ENCODE assay signal across 1 cellular context in the genomic region with DNA sequence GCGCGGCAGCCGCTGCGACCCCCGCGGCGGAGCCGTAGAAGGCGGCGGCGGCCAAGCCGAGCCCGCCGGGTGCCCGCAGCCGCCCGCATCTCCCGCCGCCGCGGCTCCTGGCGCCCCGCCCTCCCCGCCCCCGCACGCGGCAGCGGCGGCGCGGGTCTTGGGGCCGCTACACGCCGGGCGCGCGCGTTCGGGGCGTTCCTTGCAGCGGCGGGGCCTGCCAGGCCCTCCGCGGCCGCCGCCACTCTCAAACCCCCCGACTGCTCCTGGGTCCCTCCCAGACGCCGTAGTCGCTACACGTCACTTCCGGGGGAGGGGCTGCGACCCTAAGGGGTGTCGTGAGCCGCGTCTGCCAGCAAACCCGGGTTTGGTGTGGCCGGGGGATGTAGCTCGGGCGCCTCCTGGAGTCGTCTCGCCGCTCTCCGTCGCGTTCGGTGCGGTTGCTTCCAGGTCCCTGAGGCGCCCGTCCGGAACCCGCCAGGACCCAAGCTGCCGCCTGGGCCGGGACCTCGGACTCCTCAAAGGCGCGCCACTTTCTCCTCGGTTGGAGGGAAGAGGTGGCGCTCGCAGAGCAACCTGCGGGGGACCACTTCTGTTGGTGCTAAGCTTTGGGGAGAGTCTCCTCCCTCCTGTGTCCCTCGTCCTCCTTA.
TF ChIP-seq lines count a peak whose summit lies in the region.

A gene with protein sequence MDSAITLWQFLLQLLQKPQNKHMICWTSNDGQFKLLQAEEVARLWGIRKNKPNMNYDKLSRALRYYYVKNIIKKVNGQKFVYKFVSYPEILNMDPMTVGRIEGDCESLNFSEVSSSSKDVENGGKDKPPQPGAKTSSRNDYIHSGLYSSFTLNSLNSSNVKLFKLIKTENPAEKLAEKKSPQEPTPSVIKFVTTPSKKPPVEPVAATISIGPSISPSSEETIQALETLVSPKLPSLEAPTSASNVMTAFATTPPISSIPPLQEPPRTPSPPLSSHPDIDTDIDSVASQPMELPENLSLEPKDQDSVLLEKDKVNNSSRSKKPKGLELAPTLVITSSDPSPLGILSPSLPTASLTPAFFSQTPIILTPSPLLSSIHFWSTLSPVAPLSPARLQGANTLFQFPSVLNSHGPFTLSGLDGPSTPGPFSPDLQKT (minus strand): TSS at position 285 of the 647 bp plus-strand sequence. CDS start 8,129 bp downstream, outside the sequence.

TF ChIP-seq in WTC11, 78 proteins besides CTCF, POLR2A, EP300 and RAD21 (continued from another document and continues in another):
- TF ChIP-seq, protein P1, sequence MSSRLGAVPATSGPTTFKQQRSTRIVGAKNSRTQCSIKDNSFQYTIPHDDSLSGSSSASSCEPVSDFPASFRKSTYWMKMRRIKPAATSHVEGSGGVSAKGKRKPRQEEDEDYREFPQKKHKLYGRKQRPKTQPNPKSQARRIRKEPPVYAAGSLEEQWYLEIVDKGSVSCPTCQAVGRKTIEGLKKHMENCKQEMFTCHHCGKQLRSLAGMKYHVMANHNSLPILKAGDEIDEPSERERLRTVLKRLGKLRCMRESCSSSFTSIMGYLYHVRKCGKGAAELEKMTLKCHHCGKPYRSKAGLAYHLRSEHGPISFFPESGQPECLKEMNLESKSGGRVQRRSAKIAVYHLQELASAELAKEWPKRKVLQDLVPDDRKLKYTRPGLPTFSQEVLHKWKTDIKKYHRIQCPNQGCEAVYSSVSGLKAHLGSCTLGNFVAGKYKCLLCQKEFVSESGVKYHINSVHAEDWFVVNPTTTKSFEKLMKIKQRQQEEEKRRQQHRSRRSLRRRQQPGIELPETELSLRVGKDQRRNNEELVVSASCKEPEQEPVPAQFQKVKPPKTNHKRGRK (CRISPR knock-in tag; IDR thresholded peaks at IDR 0.05; ENCODE audit: borderline replicate concordance) = no peak
- TF ChIP-seq TEAD4 (CRISPR knock-in tag; IDR thresholded peaks at IDR 0.05) = no peak
- TF ChIP-seq, protein P2, sequence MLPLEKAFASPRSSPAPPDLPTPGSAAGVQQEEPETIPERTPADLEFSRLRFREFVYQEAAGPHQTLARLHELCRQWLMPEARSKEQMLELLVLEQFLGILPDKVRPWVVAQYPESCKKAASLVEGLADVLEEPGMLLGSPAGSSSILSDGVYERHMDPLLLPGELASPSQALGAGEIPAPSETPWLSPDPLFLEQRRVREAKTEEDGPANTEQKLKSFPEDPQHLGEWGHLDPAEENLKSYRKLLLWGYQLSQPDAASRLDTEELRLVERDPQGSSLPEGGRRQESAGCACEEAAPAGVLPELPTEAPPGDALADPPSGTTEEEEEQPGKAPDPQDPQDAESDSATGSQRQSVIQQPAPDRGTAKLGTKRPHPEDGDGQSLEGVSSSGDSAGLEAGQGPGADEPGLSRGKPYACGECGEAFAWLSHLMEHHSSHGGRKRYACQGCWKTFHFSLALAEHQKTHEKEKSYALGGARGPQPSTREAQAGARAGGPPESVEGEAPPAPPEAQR (CRISPR knock-in tag; IDR thresholded peaks at IDR 0.05) = no peak
- peak; percentile 92 for TF ChIP-seq GABPB1 (CRISPR knock-in tag; IDR thresholded peaks at IDR 0.05)
- TF ChIP-seq, protein P3, sequence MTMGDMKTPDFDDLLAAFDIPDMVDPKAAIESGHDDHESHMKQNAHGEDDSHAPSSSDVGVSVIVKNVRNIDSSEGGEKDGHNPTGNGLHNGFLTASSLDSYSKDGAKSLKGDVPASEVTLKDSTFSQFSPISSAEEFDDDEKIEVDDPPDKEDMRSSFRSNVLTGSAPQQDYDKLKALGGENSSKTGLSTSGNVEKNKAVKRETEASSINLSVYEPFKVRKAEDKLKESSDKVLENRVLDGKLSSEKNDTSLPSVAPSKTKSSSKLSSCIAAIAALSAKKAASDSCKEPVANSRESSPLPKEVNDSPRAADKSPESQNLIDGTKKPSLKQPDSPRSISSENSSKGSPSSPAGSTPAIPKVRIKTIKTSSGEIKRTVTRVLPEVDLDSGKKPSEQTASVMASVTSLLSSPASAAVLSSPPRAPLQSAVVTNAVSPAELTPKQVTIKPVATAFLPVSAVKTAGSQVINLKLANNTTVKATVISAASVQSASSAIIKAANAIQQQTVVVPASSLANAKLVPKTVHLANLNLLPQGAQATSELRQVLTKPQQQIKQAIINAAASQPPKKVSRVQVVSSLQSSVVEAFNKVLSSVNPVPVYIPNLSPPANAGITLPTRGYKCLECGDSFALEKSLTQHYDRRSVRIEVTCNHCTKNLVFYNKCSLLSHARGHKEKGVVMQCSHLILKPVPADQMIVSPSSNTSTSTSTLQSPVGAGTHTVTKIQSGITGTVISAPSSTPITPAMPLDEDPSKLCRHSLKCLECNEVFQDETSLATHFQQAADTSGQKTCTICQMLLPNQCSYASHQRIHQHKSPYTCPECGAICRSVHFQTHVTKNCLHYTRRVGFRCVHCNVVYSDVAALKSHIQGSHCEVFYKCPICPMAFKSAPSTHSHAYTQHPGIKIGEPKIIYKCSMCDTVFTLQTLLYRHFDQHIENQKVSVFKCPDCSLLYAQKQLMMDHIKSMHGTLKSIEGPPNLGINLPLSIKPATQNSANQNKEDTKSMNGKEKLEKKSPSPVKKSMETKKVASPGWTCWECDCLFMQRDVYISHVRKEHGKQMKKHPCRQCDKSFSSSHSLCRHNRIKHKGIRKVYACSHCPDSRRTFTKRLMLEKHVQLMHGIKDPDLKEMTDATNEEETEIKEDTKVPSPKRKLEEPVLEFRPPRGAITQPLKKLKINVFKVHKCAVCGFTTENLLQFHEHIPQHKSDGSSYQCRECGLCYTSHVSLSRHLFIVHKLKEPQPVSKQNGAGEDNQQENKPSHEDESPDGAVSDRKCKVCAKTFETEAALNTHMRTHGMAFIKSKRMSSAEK (CRISPR knock-in tag; IDR thresholded peaks at IDR 0.05; ENCODE audit: borderline replicate concordance) = no peak
- no peak for TF ChIP-seq FOXJ3 (CRISPR knock-in tag; IDR thresholded peaks at IDR 0.05; ENCODE audit: borderline replicate concordance)
- TF ChIP-seq RELA (CRISPR knock-in tag; IDR thresholded peaks at IDR 0.05; ENCODE audit: borderline replicate concordance) = no peak
- TF ChIP-seq, protein P4, sequence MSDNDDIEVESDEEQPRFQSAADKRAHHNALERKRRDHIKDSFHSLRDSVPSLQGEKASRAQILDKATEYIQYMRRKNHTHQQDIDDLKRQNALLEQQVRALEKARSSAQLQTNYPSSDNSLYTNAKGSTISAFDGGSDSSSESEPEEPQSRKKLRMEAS (CRISPR knock-in tag; IDR thresholded peaks at IDR 0.05) = peak; percentile 64; the same call in 1 of the 2 replicates
- TF ChIP-seq, protein P5, sequence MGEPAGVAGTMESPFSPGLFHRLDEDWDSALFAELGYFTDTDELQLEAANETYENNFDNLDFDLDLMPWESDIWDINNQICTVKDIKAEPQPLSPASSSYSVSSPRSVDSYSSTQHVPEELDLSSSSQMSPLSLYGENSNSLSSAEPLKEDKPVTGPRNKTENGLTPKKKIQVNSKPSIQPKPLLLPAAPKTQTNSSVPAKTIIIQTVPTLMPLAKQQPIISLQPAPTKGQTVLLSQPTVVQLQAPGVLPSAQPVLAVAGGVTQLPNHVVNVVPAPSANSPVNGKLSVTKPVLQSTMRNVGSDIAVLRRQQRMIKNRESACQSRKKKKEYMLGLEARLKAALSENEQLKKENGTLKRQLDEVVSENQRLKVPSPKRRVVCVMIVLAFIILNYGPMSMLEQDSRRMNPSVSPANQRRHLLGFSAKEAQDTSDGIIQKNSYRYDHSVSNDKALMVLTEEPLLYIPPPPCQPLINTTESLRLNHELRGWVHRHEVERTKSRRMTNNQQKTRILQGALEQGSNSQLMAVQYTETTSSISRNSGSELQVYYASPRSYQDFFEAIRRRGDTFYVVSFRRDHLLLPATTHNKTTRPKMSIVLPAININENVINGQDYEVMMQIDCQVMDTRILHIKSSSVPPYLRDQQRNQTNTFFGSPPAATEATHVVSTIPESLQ (CRISPR knock-in tag; IDR thresholded peaks at IDR 0.05) = no peak
- TF ChIP-seq, protein P6, sequence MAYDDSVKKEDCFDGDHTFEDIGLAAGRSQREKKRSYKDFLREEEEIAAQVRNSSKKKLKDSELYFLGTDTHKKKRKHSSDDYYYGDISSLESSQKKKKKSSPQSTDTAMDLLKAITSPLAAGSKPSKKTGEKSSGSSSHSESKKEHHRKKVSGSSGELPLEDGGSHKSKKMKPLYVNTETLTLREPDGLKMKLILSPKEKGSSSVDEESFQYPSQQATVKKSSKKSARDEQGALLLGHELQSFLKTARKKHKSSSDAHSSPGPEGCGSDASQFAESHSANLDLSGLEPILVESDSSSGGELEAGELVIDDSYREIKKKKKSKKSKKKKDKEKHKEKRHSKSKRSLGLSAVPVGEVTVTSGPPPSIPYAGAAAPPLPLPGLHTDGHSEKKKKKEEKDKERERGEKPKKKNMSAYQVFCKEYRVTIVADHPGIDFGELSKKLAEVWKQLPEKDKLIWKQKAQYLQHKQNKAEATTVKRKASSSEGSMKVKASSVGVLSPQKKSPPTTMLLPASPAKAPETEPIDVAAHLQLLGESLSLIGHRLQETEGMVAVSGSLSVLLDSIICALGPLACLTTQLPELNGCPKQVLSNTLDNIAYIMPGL (CRISPR knock-in tag; IDR thresholded peaks at IDR 0.05) = peak; percentile 77; the same call in 1 of the 2 replicates
- TF ChIP-seq, protein P7, sequence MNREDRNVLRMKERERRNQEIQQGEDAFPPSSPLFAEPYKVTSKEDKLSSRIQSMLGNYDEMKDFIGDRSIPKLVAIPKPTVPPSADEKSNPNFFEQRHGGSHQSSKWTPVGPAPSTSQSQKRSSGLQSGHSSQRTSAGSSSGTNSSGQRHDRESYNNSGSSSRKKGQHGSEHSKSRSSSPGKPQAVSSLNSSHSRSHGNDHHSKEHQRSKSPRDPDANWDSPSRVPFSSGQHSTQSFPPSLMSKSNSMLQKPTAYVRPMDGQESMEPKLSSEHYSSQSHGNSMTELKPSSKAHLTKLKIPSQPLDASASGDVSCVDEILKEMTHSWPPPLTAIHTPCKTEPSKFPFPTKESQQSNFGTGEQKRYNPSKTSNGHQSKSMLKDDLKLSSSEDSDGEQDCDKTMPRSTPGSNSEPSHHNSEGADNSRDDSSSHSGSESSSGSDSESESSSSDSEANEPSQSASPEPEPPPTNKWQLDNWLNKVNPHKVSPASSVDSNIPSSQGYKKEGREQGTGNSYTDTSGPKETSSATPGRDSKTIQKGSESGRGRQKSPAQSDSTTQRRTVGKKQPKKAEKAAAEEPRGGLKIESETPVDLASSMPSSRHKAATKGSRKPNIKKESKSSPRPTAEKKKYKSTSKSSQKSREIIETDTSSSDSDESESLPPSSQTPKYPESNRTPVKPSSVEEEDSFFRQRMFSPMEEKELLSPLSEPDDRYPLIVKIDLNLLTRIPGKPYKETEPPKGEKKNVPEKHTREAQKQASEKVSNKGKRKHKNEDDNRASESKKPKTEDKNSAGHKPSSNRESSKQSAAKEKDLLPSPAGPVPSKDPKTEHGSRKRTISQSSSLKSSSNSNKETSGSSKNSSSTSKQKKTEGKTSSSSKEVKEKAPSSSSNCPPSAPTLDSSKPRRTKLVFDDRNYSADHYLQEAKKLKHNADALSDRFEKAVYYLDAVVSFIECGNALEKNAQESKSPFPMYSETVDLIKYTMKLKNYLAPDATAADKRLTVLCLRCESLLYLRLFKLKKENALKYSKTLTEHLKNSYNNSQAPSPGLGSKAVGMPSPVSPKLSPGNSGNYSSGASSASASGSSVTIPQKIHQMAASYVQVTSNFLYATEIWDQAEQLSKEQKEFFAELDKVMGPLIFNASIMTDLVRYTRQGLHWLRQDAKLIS (CRISPR knock-in tag; IDR thresholded peaks at IDR 0.05; ENCODE audit: borderline replicate concordance) = 0 out of 2 replicates have a peak, but pooled peaks have one; percentile 27
- no peak for TF ChIP-seq GRHL2 (CRISPR knock-in tag; IDR thresholded peaks at IDR 0.05; ENCODE audit: insufficient replicate concordance, severe bottlenecking)
- TF ChIP-seq, protein P8, sequence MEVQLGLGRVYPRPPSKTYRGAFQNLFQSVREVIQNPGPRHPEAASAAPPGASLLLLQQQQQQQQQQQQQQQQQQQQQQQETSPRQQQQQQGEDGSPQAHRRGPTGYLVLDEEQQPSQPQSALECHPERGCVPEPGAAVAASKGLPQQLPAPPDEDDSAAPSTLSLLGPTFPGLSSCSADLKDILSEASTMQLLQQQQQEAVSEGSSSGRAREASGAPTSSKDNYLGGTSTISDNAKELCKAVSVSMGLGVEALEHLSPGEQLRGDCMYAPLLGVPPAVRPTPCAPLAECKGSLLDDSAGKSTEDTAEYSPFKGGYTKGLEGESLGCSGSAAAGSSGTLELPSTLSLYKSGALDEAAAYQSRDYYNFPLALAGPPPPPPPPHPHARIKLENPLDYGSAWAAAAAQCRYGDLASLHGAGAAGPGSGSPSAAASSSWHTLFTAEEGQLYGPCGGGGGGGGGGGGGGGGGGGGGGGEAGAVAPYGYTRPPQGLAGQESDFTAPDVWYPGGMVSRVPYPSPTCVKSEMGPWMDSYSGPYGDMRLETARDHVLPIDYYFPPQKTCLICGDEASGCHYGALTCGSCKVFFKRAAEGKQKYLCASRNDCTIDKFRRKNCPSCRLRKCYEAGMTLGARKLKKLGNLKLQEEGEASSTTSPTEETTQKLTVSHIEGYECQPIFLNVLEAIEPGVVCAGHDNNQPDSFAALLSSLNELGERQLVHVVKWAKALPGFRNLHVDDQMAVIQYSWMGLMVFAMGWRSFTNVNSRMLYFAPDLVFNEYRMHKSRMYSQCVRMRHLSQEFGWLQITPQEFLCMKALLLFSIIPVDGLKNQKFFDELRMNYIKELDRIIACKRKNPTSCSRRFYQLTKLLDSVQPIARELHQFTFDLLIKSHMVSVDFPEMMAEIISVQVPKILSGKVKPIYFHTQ (CRISPR knock-in tag; IDR thresholded peaks at IDR 0.05) = no peak
- no peak for TF ChIP-seq NR1H2 (CRISPR knock-in tag; IDR thresholded peaks at IDR 0.05)
- TF ChIP-seq, protein P9, sequence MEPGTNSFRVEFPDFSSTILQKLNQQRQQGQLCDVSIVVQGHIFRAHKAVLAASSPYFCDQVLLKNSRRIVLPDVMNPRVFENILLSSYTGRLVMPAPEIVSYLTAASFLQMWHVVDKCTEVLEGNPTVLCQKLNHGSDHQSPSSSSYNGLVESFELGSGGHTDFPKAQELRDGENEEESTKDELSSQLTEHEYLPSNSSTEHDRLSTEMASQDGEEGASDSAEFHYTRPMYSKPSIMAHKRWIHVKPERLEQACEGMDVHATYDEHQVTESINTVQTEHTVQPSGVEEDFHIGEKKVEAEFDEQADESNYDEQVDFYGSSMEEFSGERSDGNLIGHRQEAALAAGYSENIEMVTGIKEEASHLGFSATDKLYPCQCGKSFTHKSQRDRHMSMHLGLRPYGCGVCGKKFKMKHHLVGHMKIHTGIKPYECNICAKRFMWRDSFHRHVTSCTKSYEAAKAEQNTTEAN (CRISPR knock-in tag; IDR thresholded peaks at IDR 0.05) = no peak
- TF ChIP-seq ETV6 (CRISPR knock-in tag; IDR thresholded peaks at IDR 0.05) = peak; percentile 86; the same call in 1 of the 2 replicates
- no peak for TF ChIP-seq TP53 (CRISPR knock-in tag; IDR thresholded peaks at IDR 0.05)
- TF ChIP-seq OVOL2 (CRISPR knock-in tag; IDR thresholded peaks at IDR 0.05; ENCODE audit: borderline replicate concordance) = no peak
- no peak for TF ChIP-seq TCF7 (CRISPR knock-in tag; IDR thresholded peaks at IDR 0.05; ENCODE audit: low read depth)
- TF ChIP-seq TEAD1 (CRISPR knock-in tag; IDR thresholded peaks at IDR 0.05) = no peak
- 0 out of 2 replicates have a peak, but pooled peaks have one; percentile 45 for TF ChIP-seq MYBL2 (CRISPR knock-in tag; IDR thresholded peaks at IDR 0.05)
- TF ChIP-seq FOXK1 (CRISPR knock-in tag; IDR thresholded peaks at IDR 0.05) = peak; percentile 69
- TF ChIP-seq ZNF671 (CRISPR knock-in tag; IDR thresholded peaks at IDR 0.05) = 0 out of 2 replicates have a peak, but pooled peaks have one; percentile 54
- peak; percentile 48; the same call in 1 of the 2 replicates for TF ChIP-seq ZNF232 (CRISPR knock-in tag; IDR thresholded peaks at IDR 0.05)
